Comparison of ENCODE assay signal across 1 cellular context in genomic region chr6:157227202-157228166, GRCh38.
TF ChIP-seq lines count a peak whose summit lies in the region.

No MANE protein-coding gene starts in this region.

TF ChIP-seq in IMR-90, 13 proteins besides CTCF, POLR2A, EP300 and RAD21 (continued from another document):
- TF ChIP-seq USF2 (IDR thresholded peaks at IDR 0.05; ENCODE audit: low read depth, low read length) = no peak
TF ChIP-seq in IMR-90: peak in this region for 0.
